18 cellular contexts compared by ENCODE assay signal in genomic region chr17:40020146-40020545, GRCh38. TPM values are rescaled to one million over a fixed set of nuclear protein-coding genes. Genes with fewer than 3 reads are reported as not detected.
A peak's percentile ranks its signal among the peaks of the same experiment; 100 is the strongest.
DNase-seq lines count a peak whose midpoint lies in the region; ATAC-seq and TF ChIP-seq lines count a peak whose summit lies in the region.
"Had no signal": no experiment of that assay in that cellular context is flagged by ENCODE, and none has a peak within 500 bp of the region (broad histone marks: within the 10 kb centered on the region; RNA-seq: fewer than 3 reads in every experiment).

No MANE protein-coding gene starts in this region.

- CTCF ChIA-PET in SK-N-SH (lab: Yijun Ruan, JAX), result interaction anchor here (1.5 kb wide), 1 partner anchor 31 kb away, joined by 3 read pairs; no protein-coding TSS in a partner anchor

- no peak for TF ChIP-seq CTCF in SK-N-SH (IDR thresholded peaks at IDR 0.05)
- no peak for TF ChIP-seq CTCF in spleen (IDR thresholded peaks at IDR 0.05 in 8 of 11, conservative IDR thresholded peaks at IDR 0.05 in 3 of 11)

- no peak overlapping the region for H3K4me2 ChIP-seq in SK-N-SH
- H3K4me2 ChIP-seq: KMS-11 had no signal

- no peak for ATAC-seq in SK-N-SH treated with all-trans-retinoic acid at 6 μM for 48 hours

- TF ChIP-seq POLR2A in spleen (IDR thresholded peaks at IDR 0.05), result no peak

- intact Hi-C loops in spleen (cut with DNase I; ENCODE audit: low total_unique reads), result no loop called here

- TF ChIP-seq EP300 in SK-N-SH (IDR thresholded peaks at IDR 0.05; ENCODE audit: borderline replicate concordance in 1 of 2, low read depth in 1 of 2, low read length in 1 of 2), result no peak

- peaks cover 3% of the 10 kb centered on the region for H3F3A ChIP-seq in SK-N-SH (replicated peaks; ENCODE audit: insufficient read depth)

- H3K9ac ChIP-seq in SK-N-SH, result no peak overlapping the region
- H3K9ac ChIP-seq: KMS-11 had no signal

- no peak for TF ChIP-seq RAD21 in SK-N-SH (IDR thresholded peaks at IDR 0.05; ENCODE audit: low read length)

- H3K4me1 ChIP-seq in SK-N-SH (ENCODE audit: control insufficient read depth in 1 of 2, insufficient read depth in 2 of 2, low read depth in 1 of 2, low read length in 1 of 2) (peaks cover 0 to 9% of the 10 kb centered on the region in 2 experiments; a peak in 1 of 4 replicates), spleen (peaks cover 11 to 100% (median 55%) of the 10 kb centered on the region in 6 donors)

- DNase-seq in SK-N-SH (peak; percentile 17), HuH-7.5 (ENCODE audit: low spot score) (peak; percentile 1), epithelial cell of prostate (ENCODE audit: low read depth, low spot score) (no peak), spleen (no peak), NCI-H2227 treated with DMSO at 0.1 percent for 48 hours (lab: John Stamatoyannopoulos, UW) (no peak), COLO829 (ENCODE audit: low spot score) (no peak), NCI-H774 (lab: John Stamatoyannopoulos, UW) (no peak)
- DNase-seq: 8988T, Caco-2, MG63, NCI-H1092 treated with DMSO at 0.1 percent for 48 hours, NCI-H1694, Peyer's patch had no signal

- H3K4me3 ChIP-seq in SK-N-SH (ENCODE audit: low read depth in 2 of 2, low read length in 1 of 2) (no peak overlapping the region), spleen (no peak overlapping the region)
- H3K4me3 ChIP-seq: MG63, Peyer's patch had no signal

- no peaks in the 10 kb centered on the region for H3K79me2 ChIP-seq in SK-N-SH (ENCODE audit: insufficient read depth)

- H2AFZ ChIP-seq in SK-N-SH (ENCODE audit: low read depth), result no peak overlapping the region

- H3K36me3 ChIP-seq in SK-N-SH (replicated peaks in 1 of 2; ENCODE audit: control insufficient read depth in 1 of 2, insufficient read depth in 2 of 2, low read length in 1 of 2), result peaks cover 7 to 15% of the 10 kb centered on the region in 2 experiments
- H3K36me3 ChIP-seq in spleen, result peaks cover 0 to 76% (median 44%) of the 10 kb centered on the region in 6 donors

- WGBS in SK-N-SH (ENCODE audit: low lambda C conversion rate), result 95% methylated on average over 8 of the region's 13 CpGs
- 92 to 96% (median 92%) methylated on average over 13 of the region's 13 CpGs for WGBS in spleen, 5 donors

- no peaks in the 10 kb centered on the region for H4K20me1 ChIP-seq in SK-N-SH (ENCODE audit: insufficient read depth)

- no peaks in the 10 kb centered on the region for H3K9me3 ChIP-seq in SK-N-SH
- no peaks in the 10 kb centered on the region for H3K9me3 ChIP-seq in spleen
- H3K9me3 ChIP-seq: Caco-2, MG63, Peyer's patch had no signal

- no peaks in the 10 kb centered on the region for H3K9me2 ChIP-seq in SK-N-SH

- H3K27ac ChIP-seq in SK-N-SH (ENCODE audit: low read depth in 2 of 2, low read length in 1 of 2) (no peak overlapping the region), epithelial cell of prostate (peak overlapping the region; percentile 46), spleen (peak overlapping the region in 5 of 8 donors; percentile 58 to 74 (median 72))
- H3K27ac ChIP-seq: C4-2B, KMS-11, Peyer's patch had no signal

- H3K27me3 ChIP-seq in SK-N-SH (ENCODE audit: insufficient read depth), result no peaks in the 10 kb centered on the region
- no peaks in the 10 kb centered on the region for H3K27me3 ChIP-seq in spleen (replicated peaks in 1 of 7)
- H3K27me3 ChIP-seq: MG63, Peyer's patch had no signal

- POLR2A ChIA-PET in SK-N-SH (lab: Yijun Ruan, JAX), result no interaction called here

TF ChIP-seq in SK-N-SH, 30 proteins besides CTCF, POLR2A, EP300 and RAD21 (continues in another document):
- TF ChIP-seq REST (IDR thresholded peaks at IDR 0.05; ENCODE audit: low read depth, low read length) (no peak), YY1 (IDR thresholded peaks at IDR 0.05; ENCODE audit: low read depth) (no peak), MEF2A (IDR thresholded peaks at IDR 0.05; ENCODE audit: borderline replicate concordance, low read depth) (no peak), NRF1 (IDR thresholded peaks at IDR 0.05; ENCODE audit: low read depth, low read length) (no peak)

TF ChIP-seq in SK-N-SH treated with all-trans-retinoic acid at 6 μM for 48 hours, 23 proteins besides CTCF, POLR2A, EP300 and RAD21 (continues in another document):
- TF ChIP-seq SNAI2 (CRISPR knock-in tag; IDR thresholded peaks at IDR 0.05) (no peak), CSRNP3 (CRISPR knock-in tag; IDR thresholded peaks at IDR 0.05) (no peak), TOX (CRISPR knock-in tag; IDR thresholded peaks at IDR 0.05; ENCODE audit: borderline replicate concordance) (no peak), BACH2 (CRISPR knock-in tag; IDR thresholded peaks at IDR 0.05; ENCODE audit: borderline replicate concordance) (no peak), ESRRG (CRISPR knock-in tag; IDR thresholded peaks at IDR 0.05) (no peak), ARNTL (CRISPR knock-in tag; IDR thresholded peaks at IDR 0.05; ENCODE audit: borderline replicate concordance, low read depth) (no peak), OSR1 (CRISPR knock-in tag; IDR thresholded peaks at IDR 0.05) (no peak), TCF4 (CRISPR knock-in tag; IDR thresholded peaks at IDR 0.05; ENCODE audit: borderline replicate concordance) (no peak), ZNF565 (CRISPR knock-in tag; conservative IDR thresholded peaks at IDR 0.05; ENCODE audit: low read depth) (no peak), RARB (CRISPR knock-in tag; IDR thresholded peaks at IDR 0.05) (no peak), ZNF8 (CRISPR knock-in tag; IDR thresholded peaks at IDR 0.05) (no peak), ISL1 (CRISPR knock-in tag; IDR thresholded peaks at IDR 0.05) (no peak), CREB5 (CRISPR knock-in tag; IDR thresholded peaks at IDR 0.05; ENCODE audit: low read depth) (no peak), ZNF70 (CRISPR knock-in tag; IDR thresholded peaks at IDR 0.05) (no peak)

RNA-seq across cellular contexts. Expression of gene CSF3, which starts 4.9 kb away (rescaled TPM):
- polyA plus RNA-seq in SK-N-SH (2012; rRNA removed) (not detected in 2 replicates), spleen (1 to 10 TPM in 2 of 3 donors, under 1 TPM in 1; 0.24 to 1.4 (median 1.2) TPM)
- polyA plus RNA-seq in SK-N-SH (2012; cell fraction: cytosol; rRNA removed), result 0.03 TPM in 1 of 2 replicates, not detected in the other
- not detected in 2 replicates for polyA plus RNA-seq in SK-N-SH (2012; cell fraction: nucleus; rRNA removed)
- total RNA-seq in spleen, result 1 to 10 TPM in 2 of 7 donors, under 1 TPM in 1, not detected in 4; 0.54 to 1.8 (median 1.6) TPM
- total RNA-seq: Caco-2, G401, NCI-H460, Peyer's patch had no signal

RNA-seq across cellular contexts. Expression of gene MED24, which starts 34.1 kb away (rescaled TPM):
- polyA plus RNA-seq in SK-N-SH (2012; rRNA removed) (62.8 and 64.5 TPM in 2 replicates), spleen (10 to 100 TPM; 29.2 to 54.4 (median 42.7) TPM)
- polyA plus RNA-seq in SK-N-SH (2012; cell fraction: cytosol; rRNA removed), result 32.9 and 39.9 TPM in 2 replicates
- 178 and 231 TPM in 2 replicates for polyA plus RNA-seq in SK-N-SH (2012; cell fraction: nucleus; rRNA removed)
- 100 to 1,000 TPM in 1 of 7 donors, 10 to 100 TPM in 6; 71.7 to 102 (median 79.1) TPM for total RNA-seq in spleen

RNA-seq across cellular contexts. Expression of gene PSMD3, which starts 39.5 kb away (rescaled TPM):
- 87.6 and 104 TPM in 2 replicates for polyA plus RNA-seq in SK-N-SH (2012; rRNA removed)
- polyA plus RNA-seq in SK-N-SH (2012; cell fraction: cytosol; rRNA removed), result 57.9 and 80.3 TPM in 2 replicates
- 104 and 122 TPM in 2 replicates for polyA plus RNA-seq in SK-N-SH (2012; cell fraction: nucleus; rRNA removed)
- total RNA-seq in spleen, result 10 to 100 TPM; 57.4 to 70.6 (median 65.5) TPM
- 10 to 100 TPM; 35.6 to 50.8 (median 43.5) TPM for polyA plus RNA-seq in spleen

RNA-seq across cellular contexts. Expression of gene THRA, which starts 42.6 kb away (rescaled TPM):
- polyA plus RNA-seq in SK-N-SH (2012; rRNA removed) (20.1 and 23.1 TPM in 2 replicates), spleen (10 to 100 TPM in 1 of 3 donors, 1 to 10 TPM in 2; 3.9 to 12.9 (median 4.7) TPM)
- polyA plus RNA-seq in SK-N-SH (2012; cell fraction: cytosol; rRNA removed), result 13.0 and 18.1 TPM in 2 replicates
- polyA plus RNA-seq in SK-N-SH (2012; cell fraction: nucleus; rRNA removed), result 13.7 and 14.4 TPM in 2 replicates
- total RNA-seq in spleen, result 10 to 100 TPM; 14.6 to 36.1 (median 19.7) TPM

RNA-seq across cellular contexts. Expression of gene GSDMA, which starts 57.3 kb away (rescaled TPM):
- polyA plus RNA-seq in SK-N-SH (2012; rRNA removed) (not detected in 2 replicates), spleen (under 1 TPM in 2 of 3 donors, not detected in 1; 0.07 to 0.24 TPM)
- 0.01 and 0.03 TPM in 2 replicates for polyA plus RNA-seq in SK-N-SH (2012; cell fraction: cytosol; rRNA removed)
- not detected in 2 replicates for polyA plus RNA-seq in SK-N-SH (2012; cell fraction: nucleus; rRNA removed)
- total RNA-seq in spleen, result 1 to 10 TPM in 1 of 7 donors, under 1 TPM in 4, not detected in 2; 0.30 to 1.2 (median 0.50) TPM
- total RNA-seq: Caco-2, G401, NCI-H460 had no signal

Comparison
In these comparisons a context has a peak if more than half of its experiments do, and no peak if none do; other contexts are left out.
1. DNase-seq: peak in SK-N-SH (single experiment) and HuH-7.5 (single experiment); none in epithelial cell of prostate (single experiment), spleen (single experiment), NCI-H2227 treated with DMSO at 0.1 percent for 48 hours (single experiment), COLO829 (single experiment) and NCI-H774 (single experiment).
2. H3K27ac ChIP-seq: peak in epithelial cell of prostate (single experiment) and spleen (5 of 8); none in SK-N-SH (0 of 2).